23 cellular contexts compared by ENCODE assay signal in genomic region chr17:50048146-50048720, GRCh38. TPM values are rescaled to one million over a fixed set of nuclear protein-coding genes. Genes with fewer than 3 reads are reported as not detected.
DNase-seq lines count a peak whose midpoint lies in the region; ATAC-seq, FAIRE-seq and TF ChIP-seq lines count a peak whose summit lies in the region.
"Had no signal": no experiment of that assay in that cellular context is flagged by ENCODE, and none has a peak within 500 bp of the region (broad histone marks: within the 10 kb centered on the region; RNA-seq: fewer than 3 reads in every experiment).

No MANE protein-coding gene starts in this region.

- ATAC-seq in activated T-helper 17 cell treated with anti-CD3 and anti-CD28 coated beads, Interleukin-2, amount 50 U/mL, for 72 hours (replicated peaks), result no peak
- ATAC-seq in HG02840 (IDR thresholded peaks at IDR 0.05; ENCODE audit: low FRiP score, unreplicated experiment), result no peak
- ATAC-seq: stimulated activated memory B cell treated with anti-CD40 and anti-IgM and Interleukin-4, amounts not matched to agents 10 μg/mL and 1 μg/mL and 100 μg/mL, for 72 hours had no signal

- H3K4me2 ChIP-seq in keratinocyte (ENCODE audit: control insufficient read depth, extremely low read depth, insufficient read depth, low read depth, low read length), result peak overlapping the region; percentile 37

- H3K9me3 Mint-ChIP-seq in activated T-helper 17 cell treated with anti-CD3 and anti-CD28 coated beads, Interleukin-2, amount 50 U/mL, for 72 hours, result no peaks in the 10 kb centered on the region
- H3K9me3 Mint-ChIP-seq in activated T-cell treated with anti-CD3 and anti-CD28 coated beads, Interleukin-2, amount 50 U/mL, for 24 hours, result no peaks in the 10 kb centered on the region
- H3K9me3 Mint-ChIP-seq: activated CD4-positive, alpha-beta memory T cell treated with anti-CD3 and anti-CD28 coated beads, Interleukin-2, amount 10 ng/mL, durations not matched to agents 7 days and 5 days; CD4-positive, alpha-beta T cell; stimulated activated memory B cell treated with anti-CD40 and anti-IgM and Interleukin-4, amounts not matched to agents 10 μg/mL and 1 μg/mL and 100 μg/mL, for 72 hours; T-helper 1 cell treated with Interleukin-12 subunit alpha and Interleukin-12 subunit beta and Interleukin-4 antibody, amounts not matched to agents 30 μg/mL and 1 μg/mL, for 36 hours had no signal

- H3K4me1 Mint-ChIP-seq in activated T-helper 17 cell treated with anti-CD3 and anti-CD28 coated beads, Interleukin-2, amount 50 U/mL, for 72 hours, result peaks cover 26% of the 10 kb centered on the region
- H3K4me1 Mint-ChIP-seq in activated T-cell treated with anti-CD3 and anti-CD28 coated beads, Interleukin-2, amount 50 U/mL, for 24 hours (ENCODE audit: low read depth), result peaks cover 39% of the 10 kb centered on the region

- no peak overlapping the region for H3K9ac ChIP-seq in keratinocyte (ENCODE audit: control insufficient read depth, extremely low read depth, insufficient read depth, low read length)

- dilution Hi-C loops in keratinocyte (cut with MboI; ENCODE audit: extremely low pct_ligation_motif_present, low sequenced_read_pairs), result no loop called here

- H4K20me1 ChIP-seq in keratinocyte (ENCODE audit: control insufficient read depth, extremely low read depth, insufficient read depth, low read length), result no peaks in the 10 kb centered on the region

- H3K27me3 ChIP-seq in keratinocyte (ENCODE audit: control insufficient read depth, extremely low read depth, insufficient read depth, low read length), result no peaks in the 10 kb centered on the region

- H3K36me3 ChIP-seq in keratinocyte (ENCODE audit: control insufficient read depth in 2 of 2, extremely low read depth in 1 of 2, insufficient read depth in 2 of 2, low read length in 2 of 2), result peaks cover 0 to 4% of the 10 kb centered on the region in 2 experiments
- H3K36me3 ChIP-seq: neutrophil, thoracic aorta had no signal

- no peak for TF ChIP-seq CTCF in keratinocyte (optimal IDR thresholded peaks at IDR 0.05 in 1 of 3, IDR thresholded peaks at IDR 0.05 in 1 of 3, conservative IDR thresholded peaks at IDR 0.05 in 1 of 3; ENCODE audit: extremely low read depth in 1 of 3, insufficient read depth in 2 of 3, low read length in 3 of 3)

- no peaks in the 10 kb centered on the region for H3K36me3 Mint-ChIP-seq in activated T-helper 17 cell treated with anti-CD3 and anti-CD28 coated beads, Interleukin-2, amount 50 U/mL, for 72 hours (ENCODE audit: low read depth)
- H3K36me3 Mint-ChIP-seq in activated T-cell treated with anti-CD3 and anti-CD28 coated beads, Interleukin-2, amount 50 U/mL, for 24 hours (ENCODE audit: low read depth), result no peaks in the 10 kb centered on the region
- H3K36me3 Mint-ChIP-seq: stimulated activated memory B cell treated with anti-CD40 and anti-IgM and Interleukin-4, amounts not matched to agents 10 μg/mL and 1 μg/mL and 100 μg/mL, for 72 hours had no signal

- DNase-seq in 8988T (peak; percentile 12), H4 (ENCODE audit: low spot score) (peak; percentile 30), keratinocyte (ENCODE audit: low read depth, low spot score) (no peak), NCI-H1417 treated with DMSO at 0.1 percent for 48 hours (lab: John Stamatoyannopoulos, UW) (no peak), HK-2 (ENCODE audit: unreplicated experiment) (no peak)
- no peak for DNase-seq in activated T-cell treated with anti-CD3 and anti-CD28 coated beads, Interleukin-2, amount 50 U/mL, for 24 hours
- DNase-seq: activated CD4-positive, alpha-beta memory T cell treated with anti-CD3 and anti-CD28 coated beads, Interleukin-2, amount 10 ng/mL, durations not matched to agents 7 days and 5 days; activated naive CD4-positive, alpha-beta T cell treated with anti-CD3 and anti-CD28 coated beads, Interleukin-2, amount 50 U/mL, for 16 hours; CD4-positive, alpha-beta T cell; DMS53; foreskin melanocyte; KG1; NCI-H2081 treated with DMSO at 0.1 percent for 48 hours; NCI-H524; SIG-M5 had no signal

- no peaks in the 10 kb centered on the region for H3K79me2 ChIP-seq in keratinocyte (ENCODE audit: control insufficient read depth, insufficient read depth, low read length)

- H3K9me1 ChIP-seq in keratinocyte (ENCODE audit: control insufficient read depth, extremely low read depth, insufficient read depth, low read length), result peaks cover 4% of the 10 kb centered on the region

- H3K9me3 ChIP-seq in keratinocyte (ENCODE audit: control insufficient read depth, low read depth, low read length), result no peaks in the 10 kb centered on the region
- H3K9me3 ChIP-seq: neutrophil, thoracic aorta had no signal

- H3K4me3 ChIP-seq in keratinocyte (ENCODE audit: control insufficient read depth in 2 of 3, extremely low read depth in 1 of 3, insufficient read depth in 2 of 3, low read depth in 1 of 3, low read length in 3 of 3), result no peak overlapping the region
- H3K4me3 ChIP-seq: coronary artery, thoracic aorta had no signal

- H3K4me1 ChIP-seq in keratinocyte (ENCODE audit: control insufficient read depth, extremely low read depth, insufficient read depth, low read length), result peaks cover 85% of the 10 kb centered on the region

- peaks cover 12% of the 10 kb centered on the region for H3K27me3 Mint-ChIP-seq in activated T-helper 17 cell treated with anti-CD3 and anti-CD28 coated beads, Interleukin-2, amount 50 U/mL, for 72 hours
- peaks cover 7% of the 10 kb centered on the region for H3K27me3 Mint-ChIP-seq in activated T-cell treated with anti-CD3 and anti-CD28 coated beads, Interleukin-2, amount 50 U/mL, for 24 hours

- no peak overlapping the region for H2AFZ ChIP-seq in keratinocyte (ENCODE audit: control insufficient read depth, low read length)

- H3K27ac Mint-ChIP-seq in activated T-helper 17 cell treated with anti-CD3 and anti-CD28 coated beads, Interleukin-2, amount 50 U/mL, for 72 hours, result peak overlapping the region; percentile 36
- no peak overlapping the region for H3K27ac Mint-ChIP-seq in activated T-cell treated with anti-CD3 and anti-CD28 coated beads, Interleukin-2, amount 50 U/mL, for 24 hours
- H3K27ac Mint-ChIP-seq: activated CD4-positive, alpha-beta memory T cell treated with anti-CD3 and anti-CD28 coated beads, Interleukin-2, amount 10 ng/mL, durations not matched to agents 7 days and 5 days; CD4-positive, alpha-beta T cell; stimulated activated memory B cell treated with anti-CD40 and anti-IgM and Interleukin-4, amounts not matched to agents 10 μg/mL and 1 μg/mL and 100 μg/mL, for 72 hours had no signal

- H3K27ac ChIP-seq in keratinocyte (ENCODE audit: control insufficient read depth, insufficient read depth, low read length), result peak overlapping the region; percentile 86
- H3K27ac ChIP-seq: neutrophil, VCaP had no signal

- H3K4me3 Mint-ChIP-seq in activated T-helper 17 cell treated with anti-CD3 and anti-CD28 coated beads, Interleukin-2, amount 50 U/mL, for 72 hours, result no peak overlapping the region
- no peak overlapping the region for H3K4me3 Mint-ChIP-seq in activated T-cell treated with anti-CD3 and anti-CD28 coated beads, Interleukin-2, amount 50 U/mL, for 24 hours
- H3K4me3 Mint-ChIP-seq: activated CD4-positive, alpha-beta memory T cell treated with anti-CD3 and anti-CD28 coated beads, Interleukin-2, amount 10 ng/mL, durations not matched to agents 7 days and 5 days; CD4-positive, alpha-beta T cell; stimulated activated memory B cell treated with anti-CD40 and anti-IgM and Interleukin-4, amounts not matched to agents 10 μg/mL and 1 μg/mL and 100 μg/mL, for 72 hours; T-helper 1 cell treated with Interleukin-12 subunit alpha and Interleukin-12 subunit beta and Interleukin-4 antibody, amounts not matched to agents 30 μg/mL and 1 μg/mL, for 36 hours had no signal

- FAIRE-seq in keratinocyte (lab: Jason Lieb, UNC), result no peak

RNA-seq across cellular contexts. Expression of gene ITGA3, which starts 7.7 kb away (rescaled TPM):
- total RNA-seq in H4 (2014; rRNA removed; shearing (Covaris generic)), result 106 and 129 TPM in 2 replicates
- total RNA-seq in activated T-helper 17 cell treated with anti-CD3 and anti-CD28 coated beads, Interleukin-2, amount 50 U/mL, for 72 hours, result 10 to 100 TPM in 1 of 2 donors, 1 to 10 TPM in 1; 5.3 to 22.2 TPM
- 427 to 733 TPM (median 708 TPM) in 3 replicates for polyA plus RNA-seq in keratinocyte
- polyA plus RNA-seq in keratinocyte (2011; ENCODE audit: low read depth), result 311 TPM
- polyA plus RNA-seq in keratinocyte (2011; cell fraction: cytosol; rRNA removed), result 216 and 405 TPM in 2 replicates
- polyA plus RNA-seq in keratinocyte (2011; cell fraction: nucleus; rRNA removed), result 1,779 and 2,144 TPM in 2 replicates
- 460 and 965 TPM in 2 replicates for polyA plus RNA-seq in keratinocyte (2012; ENCODE audit: low replicate concordance)
- 1,193 to 2,515 TPM (median 1,361 TPM) in 3 replicates for polyA minus RNA-seq in keratinocyte
- polyA minus RNA-seq in keratinocyte (2011; cell fraction: cytosol; rRNA and poly(A)+ RNA removed), result 897 TPM
- polyA minus RNA-seq in keratinocyte (2011; cell fraction: nucleus; rRNA and poly(A)+ RNA removed), result 2,521 and 2,609 TPM in 2 replicates

RNA-seq across cellular contexts. Expression of gene PDK2, which starts 46.9 kb away (rescaled TPM):
- total RNA-seq in H4 (2014; rRNA removed; shearing (Covaris generic)), result 37.6 and 41.2 TPM in 2 replicates
- total RNA-seq in activated T-helper 17 cell treated with anti-CD3 and anti-CD28 coated beads, Interleukin-2, amount 50 U/mL, for 72 hours, result 10 to 100 TPM; 10.0 to 15.2 TPM
- 7.5 to 24.1 TPM (median 8.6 TPM) in 3 replicates for polyA plus RNA-seq in keratinocyte
- polyA plus RNA-seq in keratinocyte (2011; ENCODE audit: low read depth), result 2.1 TPM
- 19.2 and 30.7 TPM in 2 replicates for polyA plus RNA-seq in keratinocyte (2011; cell fraction: cytosol; rRNA removed)
- polyA plus RNA-seq in keratinocyte (2011; cell fraction: nucleus; rRNA removed), result 21.7 and 30.4 TPM in 2 replicates
- polyA plus RNA-seq in keratinocyte (2012; ENCODE audit: low replicate concordance), result 5.9 and 11.2 TPM in 2 replicates
- polyA minus RNA-seq in keratinocyte, result 21.8 to 28.3 TPM (median 21.9 TPM) in 3 replicates
- polyA minus RNA-seq in keratinocyte (2011; cell fraction: cytosol; rRNA and poly(A)+ RNA removed), result 18.8 TPM
- polyA minus RNA-seq in keratinocyte (2011; cell fraction: nucleus; rRNA and poly(A)+ RNA removed), result 11.7 and 14.0 TPM in 2 replicates

RNA-seq across cellular contexts. Expression of gene DLX3, which starts 53.2 kb away (rescaled TPM):
- total RNA-seq in H4 (2014; rRNA removed; shearing (Covaris generic)), result 0.17 TPM in 1 of 2 replicates, not detected in the other
- not detected for total RNA-seq in activated T-helper 17 cell treated with anti-CD3 and anti-CD28 coated beads, Interleukin-2, amount 50 U/mL, for 72 hours
- 0.62 to 0.81 TPM (median 0.72 TPM) in 3 replicates for polyA plus RNA-seq in keratinocyte
- 8.7 TPM for polyA plus RNA-seq in keratinocyte (2011; ENCODE audit: low read depth)
- polyA plus RNA-seq in keratinocyte (2011; cell fraction: cytosol; rRNA removed), result 0.97 and 1.3 TPM in 2 replicates
- 2.3 and 3.3 TPM in 2 replicates for polyA plus RNA-seq in keratinocyte (2011; cell fraction: nucleus; rRNA removed)
- polyA plus RNA-seq in keratinocyte (2012; ENCODE audit: low replicate concordance), result 1.6 and 17.5 TPM in 2 replicates
- 0.64 to 1.8 TPM (median 1.0 TPM) in 3 replicates for polyA minus RNA-seq in keratinocyte
- 2.1 TPM for polyA minus RNA-seq in keratinocyte (2011; cell fraction: cytosol; rRNA and poly(A)+ RNA removed)
- polyA minus RNA-seq in keratinocyte (2011; cell fraction: nucleus; rRNA and poly(A)+ RNA removed), result 1.1 and 1.3 TPM in 2 replicates
- total RNA-seq: activated CD4-positive, alpha-beta memory T cell treated with anti-CD3 and anti-CD28 coated beads, Interleukin-2, amount 10 ng/mL, durations not matched to agents 7 days and 5 days; CD4-positive, alpha-beta T cell had no signal

Comparison
In these comparisons a context has a peak if more than half of its experiments do, and no peak if none do; other contexts are left out.
1. DNase-seq: peak in 8988T (single experiment) and H4 (single experiment); none in keratinocyte (single experiment), NCI-H1417 treated with DMSO at 0.1 percent for 48 hours (single experiment), HK-2 (single experiment) and activated T-cell treated with anti-CD3 and anti-CD28 coated beads, Interleukin-2, amount 50 U/mL, for 24 hours (single experiment).